32 cellular contexts compared by ENCODE assay signal in the genomic region with DNA sequence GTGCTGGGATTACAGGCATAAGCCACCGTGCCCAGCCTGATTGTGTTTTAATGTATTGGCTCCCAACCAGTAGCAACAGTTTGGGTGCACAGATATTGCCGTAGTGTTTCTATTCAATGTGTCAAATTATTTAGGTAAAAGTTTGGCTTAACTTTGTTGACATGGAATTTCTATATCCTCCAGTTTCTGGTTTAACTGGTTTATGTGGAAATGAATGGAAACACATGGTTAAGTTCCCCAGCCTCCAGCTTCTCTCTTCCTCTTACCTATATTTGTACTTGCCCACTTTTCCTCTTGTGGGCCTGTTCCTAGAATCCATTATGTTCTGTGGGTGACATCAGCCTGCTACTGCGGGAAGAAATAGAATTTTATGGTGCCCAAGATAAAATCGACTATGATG. TPM values are rescaled to one million over a fixed set of nuclear protein-coding genes. Genes with fewer than 3 reads are reported as not detected.
"Had no signal": no experiment of that assay in that cellular context is flagged by ENCODE, and none has a peak within 500 bp of the region (broad histone marks: within the 10 kb centered on the region; RNA-seq: fewer than 3 reads in every experiment).

No MANE protein-coding gene starts in this region.

- H3K9me3 ChIP-seq: body of pancreas, breast epithelium had no signal

- H3K27me3 ChIP-seq: body of pancreas, brain microvascular endothelial cell, breast epithelium had no signal

- H3K4me1 ChIP-seq: breast epithelium had no signal

- DNase-seq: activated CD4-positive, alpha-beta memory T cell treated with anti-CD3 and anti-CD28 coated beads, Interleukin-2, amount 10 ng/mL, durations not matched to agents 7 days and 5 days; activated CD4-positive, alpha-beta T cell treated with anti-CD3 and anti-CD28 coated beads for 1 hour; activated CD4-positive, alpha-beta T cell treated with anti-CD3 and anti-CD28 coated beads for 36 hours; activated CD4-positive, alpha-beta T cell treated with anti-CD3 and anti-CD28 coated beads for 48 hours; activated CD4-positive, alpha-beta T cell treated with anti-CD3 and anti-CD28 coated beads, Interleukin-2, amount 10 ng/mL, durations not matched to agents 7 days and 5 days; activated CD4-positive, alpha-beta T cell treated with anti-CD3 and anti-CD28 coated beads, Interleukin-2, amount 50 U/mL, for 48 hours; activated CD4-positive, CD25-positive, alpha-beta regulatory T cell; activated CD8-positive, alpha-beta memory T cell treated with anti-CD3 and anti-CD28 coated beads for 24 hours; activated CD8-positive, alpha-beta memory T cell treated with anti-CD3 and anti-CD28 coated beads, Interleukin-2, amount 10 ng/mL, durations not matched to agents 7 days and 5 days; activated CD8-positive, alpha-beta T cell treated with anti-CD3 and anti-CD28 coated beads, Interleukin-2, amount 10 ng/mL, durations not matched to agents 7 days and 5 days; activated effector memory CD4-positive, alpha-beta T cell treated with Interleukin-2 at 50 U/mL for 16 hours; activated gamma-delta T cell; activated naive CD4-positive, alpha-beta T cell treated with anti-CD3 and anti-CD28 coated beads, Interleukin-2, amount 10 ng/mL, durations not matched to agents 7 days and 5 days; activated naive CD4-positive, alpha-beta T cell treated with Interleukin-2 at 50 U/mL for 16 hours; activated naive CD8-positive, alpha-beta T cell treated with anti-CD3 and anti-CD28 coated beads, Interleukin-2, amount 10 ng/mL, durations not matched to agents 7 days and 5 days; activated naive CD8-positive, alpha-beta T cell treated with anti-CD3 and anti-CD28 coated beads, Interleukin-2, amount 50 U/mL, for 24 hours; activated T-cell treated with anti-CD3 and anti-CD28 coated beads for 4 hours; activated T-cell treated with anti-CD3 and anti-CD28 coated beads, Interleukin-2, amount 50 U/mL, for 1 hour; activated T-cell treated with anti-CD3 and anti-CD28 coated beads, Interleukin-2, amount 50 U/mL, for 4 hours; activated T-cell treated with anti-CD3 and anti-CD28 coated beads, Interleukin-2, amount 50 U/mL, for 72 hours; aorta; body of pancreas; brain microvascular endothelial cell; central memory CD4-positive, alpha-beta T cell; T-helper 1 cell; T-helper 2 cell; T-helper 9 cell; WERI-Rb-1 had no signal

- ATAC-seq: activated CD4-positive, alpha-beta T cell treated with anti-CD3 and anti-CD28 coated beads for 36 hours; activated CD4-positive, CD25-positive, alpha-beta regulatory T cell treated with anti-CD3 and anti-CD28 coated beads, Interleukin-2, amount 50 U/mL, for 24 hours; activated CD8-positive, alpha-beta memory T cell treated with anti-CD3 and anti-CD28 coated beads, Interleukin-2, amount 10 ng/mL, durations not matched to agents 7 days and 5 days; activated CD8-positive, alpha-beta T cell treated with anti-CD3 and anti-CD28 coated beads, Interleukin-2, amount 10 ng/mL, durations not matched to agents 7 days and 5 days; activated naive CD8-positive, alpha-beta T cell treated with anti-CD3 and anti-CD28 coated beads, Interleukin-2, amount 50 U/mL, for 24 hours; activated T-cell treated with anti-CD3 and anti-CD28 coated beads, Interleukin-2, amount 50 U/mL, for 4 hours; activated T-cell treated with anti-CD3 and anti-CD28 coated beads, Interleukin-2, amount 50 U/mL, for 72 hours; body of pancreas; WTC11 had no signal

- H3K27ac ChIP-seq: body of pancreas, brain microvascular endothelial cell, breast epithelium, WERI-Rb-1 had no signal

- H3K4me3 ChIP-seq: body of pancreas, breast epithelium had no signal

- H3K36me3 ChIP-seq: brain microvascular endothelial cell, breast epithelium, WERI-Rb-1 had no signal

RNA-seq across cellular contexts. Expression of a gene that starts 53.9 kb away (rescaled TPM):
- total RNA-seq: activated T-helper 2 cell treated with anti-CD3 and anti-CD28 coated beads, Interferon-gamma antibody, Interleukin-2, Interleukin-4, amounts not matched to agents 10 μg/mL and 5 μg/mL and 100 μg/mL, durations not matched to agents 14 hours and 24 hours and 36 hours had no signal
